ENCODE assay signal across 2 cellular contexts in the genomic region with DNA sequence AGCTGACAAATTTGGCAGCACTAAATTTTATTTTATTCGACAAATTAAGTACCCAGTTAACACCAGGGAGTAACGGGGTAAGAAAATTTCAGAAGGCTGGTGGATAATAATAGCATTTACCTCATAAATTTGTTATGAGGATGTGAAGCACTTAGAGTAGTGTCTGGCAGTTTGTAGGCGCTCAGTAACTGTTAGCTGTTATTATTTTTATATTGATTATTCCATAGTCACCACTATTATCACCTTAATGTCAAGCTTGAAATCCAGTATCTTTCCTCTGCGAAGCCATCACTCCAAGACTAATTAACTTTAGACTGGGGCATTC.
TF ChIP-seq lines count a peak whose summit lies in the region.

No MANE protein-coding gene starts in this region.

TF ChIP-seq in A549, 52 proteins besides CTCF, POLR2A, EP300 and RAD21 (continued from another document):
- TF ChIP-seq, protein P1, sequence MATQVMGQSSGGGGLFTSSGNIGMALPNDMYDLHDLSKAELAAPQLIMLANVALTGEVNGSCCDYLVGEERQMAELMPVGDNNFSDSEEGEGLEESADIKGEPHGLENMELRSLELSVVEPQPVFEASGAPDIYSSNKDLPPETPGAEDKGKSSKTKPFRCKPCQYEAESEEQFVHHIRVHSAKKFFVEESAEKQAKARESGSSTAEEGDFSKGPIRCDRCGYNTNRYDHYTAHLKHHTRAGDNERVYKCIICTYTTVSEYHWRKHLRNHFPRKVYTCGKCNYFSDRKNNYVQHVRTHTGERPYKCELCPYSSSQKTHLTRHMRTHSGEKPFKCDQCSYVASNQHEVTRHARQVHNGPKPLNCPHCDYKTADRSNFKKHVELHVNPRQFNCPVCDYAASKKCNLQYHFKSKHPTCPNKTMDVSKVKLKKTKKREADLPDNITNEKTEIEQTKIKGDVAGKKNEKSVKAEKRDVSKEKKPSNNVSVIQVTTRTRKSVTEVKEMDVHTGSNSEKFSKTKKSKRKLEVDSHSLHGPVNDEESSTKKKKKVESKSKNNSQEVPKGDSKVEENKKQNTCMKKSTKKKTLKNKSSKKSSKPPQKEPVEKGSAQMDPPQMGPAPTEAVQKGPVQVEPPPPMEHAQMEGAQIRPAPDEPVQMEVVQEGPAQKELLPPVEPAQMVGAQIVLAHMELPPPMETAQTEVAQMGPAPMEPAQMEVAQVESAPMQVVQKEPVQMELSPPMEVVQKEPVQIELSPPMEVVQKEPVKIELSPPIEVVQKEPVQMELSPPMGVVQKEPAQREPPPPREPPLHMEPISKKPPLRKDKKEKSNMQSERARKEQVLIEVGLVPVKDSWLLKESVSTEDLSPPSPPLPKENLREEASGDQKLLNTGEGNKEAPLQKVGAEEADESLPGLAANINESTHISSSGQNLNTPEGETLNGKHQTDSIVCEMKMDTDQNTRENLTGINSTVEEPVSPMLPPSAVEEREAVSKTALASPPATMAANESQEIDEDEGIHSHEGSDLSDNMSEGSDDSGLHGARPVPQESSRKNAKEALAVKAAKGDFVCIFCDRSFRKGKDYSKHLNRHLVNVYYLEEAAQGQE (IDR thresholded peaks at IDR 0.05): no peak
- TF ChIP-seq MAFK (IDR thresholded peaks at IDR 0.05; ENCODE audit: partially characterized antibody): no peak
- TF ChIP-seq NFE2L2 (conservative IDR thresholded peaks at IDR 0.05; ENCODE audit: low read length): no peak
- TF ChIP-seq HOXA7 (CRISPR knock-in tag; IDR thresholded peaks at IDR 0.05): no peak
- TF ChIP-seq HES2 (IDR thresholded peaks at IDR 0.05): no peak
- TF ChIP-seq CEBPB (IDR thresholded peaks at IDR 0.05): no peak

TF ChIP-seq in SK-N-SH, 30 proteins besides CTCF, POLR2A, EP300 and RAD21 (continued from another document):
- TF ChIP-seq IRF3 (IDR thresholded peaks at IDR 0.05; ENCODE audit: low read depth, low read length) (no peak), FOSL2 (IDR thresholded peaks at IDR 0.05; ENCODE audit: borderline replicate concordance, low read depth) (no peak), FOXJ3 (CRISPR knock-in tag; IDR thresholded peaks at IDR 0.05) (no peak), NFIC (IDR thresholded peaks at IDR 0.05; ENCODE audit: borderline replicate concordance) (no peak), TEAD4 (IDR thresholded peaks at IDR 0.05; ENCODE audit: borderline replicate concordance, insufficient read depth) (no peak), RCOR1 (IDR thresholded peaks at IDR 0.05; ENCODE audit: low read length) (no peak)
TF ChIP-seq in SK-N-SH: peak in this region for 0.
